Comparison of ENCODE assay signal across 10 cellular contexts in genomic region chr5:158976035-158976434, GRCh38.
DNase-seq lines count a peak whose midpoint lies in the region; ATAC-seq and TF ChIP-seq lines count a peak whose summit lies in the region.
"Had no signal": no experiment of that assay in that cellular context is flagged by ENCODE, and none has a peak within 500 bp of the region (broad histone marks: within the 10 kb centered on the region; RNA-seq: fewer than 3 reads in every experiment).

No MANE protein-coding gene starts in this region.

- no peak overlapping the region for H3K27ac Mint-ChIP-seq in T-helper 17 cell

- H3K4me3 ChIP-seq in fibroblast of the aortic adventitia (ENCODE audit: low read depth, low read length) = no peak overlapping the region

- H3K9me3 ChIP-seq in T-helper 17 cell (ENCODE audit: control insufficient read depth, low read length, poor library complexity, severe bottlenecking) = no peaks in the 10 kb centered on the region

- ATAC-seq in T-helper 17 cell = no peak

- no peak for TF ChIP-seq CTCF in fibroblast of the aortic adventitia (IDR thresholded peaks at IDR 0.05; ENCODE audit: insufficient read depth, low read length)

- DNase-seq in NCI-H1105 treated with DMSO at 0.1 percent for 48 hours (lab: John Stamatoyannopoulos, UW) (peak; percentile 1), NCI-H1105 (lab: John Stamatoyannopoulos, UW) (no peak), RKO (ENCODE audit: low spot score) (peak; percentile 39), fibroblast of the aortic adventitia (ENCODE audit: low read depth) (peak; percentile 94), stromal cell of bone marrow (ENCODE audit: low read depth) (peak; percentile 78), T-helper 17 cell (no peak), NCI-H1048 (lab: John Stamatoyannopoulos, UW) (no peak), T-helper 2 cell (no peak)
- DNase-seq: 8988T, MM.1S had no signal

- H3K4me3 Mint-ChIP-seq in T-helper 17 cell = no peak overlapping the region

- H3K27me3 Mint-ChIP-seq in T-helper 17 cell = peaks cover 9% of the 10 kb centered on the region

- H3K4me1 Mint-ChIP-seq in T-helper 17 cell = peaks cover 2% of the 10 kb centered on the region

- H3K36me3 Mint-ChIP-seq in T-helper 17 cell (ENCODE audit: low read depth) = peaks cover 2% of the 10 kb centered on the region

Comparison
In these comparisons a context has a peak if more than half of its experiments do, and no peak if none do; other contexts are left out.
1. DNase-seq: peak in NCI-H1105 treated with DMSO at 0.1 percent for 48 hours (single experiment), RKO (single experiment), fibroblast of the aortic adventitia (single experiment) and stromal cell of bone marrow (single experiment); none in NCI-H1105 (single experiment), T-helper 17 cell (0 of 3), NCI-H1048 (single experiment) and T-helper 2 cell (0 of 5).